Comparison of ENCODE assay signal across 2 cellular contexts in the genomic region with DNA sequence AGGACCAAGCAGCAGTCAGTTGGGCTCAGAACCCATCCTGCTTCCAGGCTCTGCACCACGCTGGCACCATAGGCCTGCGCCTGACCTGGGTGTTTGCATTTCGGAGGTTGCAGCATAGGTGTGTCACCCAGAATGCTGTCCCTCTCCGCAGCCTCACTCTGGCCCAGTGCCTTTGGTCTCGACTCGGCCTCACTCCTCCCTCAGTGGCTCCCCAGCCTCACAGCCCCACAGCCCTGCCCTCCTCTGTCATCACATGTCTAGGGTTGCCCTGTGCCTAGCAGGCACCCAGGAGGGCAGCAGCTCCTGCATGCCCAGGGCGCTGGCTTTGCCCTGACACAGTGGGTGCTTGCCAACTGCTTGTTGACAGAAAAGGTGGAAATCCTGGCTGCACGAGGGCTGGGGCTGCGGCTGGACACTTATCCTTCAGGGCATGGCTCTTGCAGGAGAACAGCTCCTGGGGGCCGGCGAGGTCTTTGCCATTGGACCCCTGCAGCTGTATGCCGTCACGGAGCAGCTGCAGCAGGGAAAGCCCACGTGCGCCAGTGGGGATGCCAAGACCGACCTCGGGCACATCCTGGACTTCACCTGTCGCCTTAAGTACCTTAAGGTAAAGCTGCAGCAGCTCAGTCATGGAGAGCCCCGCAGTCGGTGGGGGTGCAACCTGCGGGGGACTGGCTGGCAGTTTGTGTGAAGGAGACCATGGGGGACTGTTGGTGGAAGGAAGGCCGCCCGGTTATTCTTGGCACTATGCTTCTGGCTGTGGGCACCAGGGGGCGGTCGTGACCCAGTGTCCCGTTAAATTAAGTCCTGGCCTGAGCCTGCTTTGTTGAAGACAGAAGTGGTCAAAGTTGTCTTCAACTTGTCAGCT.
TF ChIP-seq lines count a peak whose summit lies in the region.

No MANE protein-coding gene starts in this region.

TF ChIP-seq in HCT116, 20 proteins besides CTCF, POLR2A, EP300 and RAD21 (continued from another document):
- TF ChIP-seq, protein P1, sequence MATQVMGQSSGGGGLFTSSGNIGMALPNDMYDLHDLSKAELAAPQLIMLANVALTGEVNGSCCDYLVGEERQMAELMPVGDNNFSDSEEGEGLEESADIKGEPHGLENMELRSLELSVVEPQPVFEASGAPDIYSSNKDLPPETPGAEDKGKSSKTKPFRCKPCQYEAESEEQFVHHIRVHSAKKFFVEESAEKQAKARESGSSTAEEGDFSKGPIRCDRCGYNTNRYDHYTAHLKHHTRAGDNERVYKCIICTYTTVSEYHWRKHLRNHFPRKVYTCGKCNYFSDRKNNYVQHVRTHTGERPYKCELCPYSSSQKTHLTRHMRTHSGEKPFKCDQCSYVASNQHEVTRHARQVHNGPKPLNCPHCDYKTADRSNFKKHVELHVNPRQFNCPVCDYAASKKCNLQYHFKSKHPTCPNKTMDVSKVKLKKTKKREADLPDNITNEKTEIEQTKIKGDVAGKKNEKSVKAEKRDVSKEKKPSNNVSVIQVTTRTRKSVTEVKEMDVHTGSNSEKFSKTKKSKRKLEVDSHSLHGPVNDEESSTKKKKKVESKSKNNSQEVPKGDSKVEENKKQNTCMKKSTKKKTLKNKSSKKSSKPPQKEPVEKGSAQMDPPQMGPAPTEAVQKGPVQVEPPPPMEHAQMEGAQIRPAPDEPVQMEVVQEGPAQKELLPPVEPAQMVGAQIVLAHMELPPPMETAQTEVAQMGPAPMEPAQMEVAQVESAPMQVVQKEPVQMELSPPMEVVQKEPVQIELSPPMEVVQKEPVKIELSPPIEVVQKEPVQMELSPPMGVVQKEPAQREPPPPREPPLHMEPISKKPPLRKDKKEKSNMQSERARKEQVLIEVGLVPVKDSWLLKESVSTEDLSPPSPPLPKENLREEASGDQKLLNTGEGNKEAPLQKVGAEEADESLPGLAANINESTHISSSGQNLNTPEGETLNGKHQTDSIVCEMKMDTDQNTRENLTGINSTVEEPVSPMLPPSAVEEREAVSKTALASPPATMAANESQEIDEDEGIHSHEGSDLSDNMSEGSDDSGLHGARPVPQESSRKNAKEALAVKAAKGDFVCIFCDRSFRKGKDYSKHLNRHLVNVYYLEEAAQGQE (IDR thresholded peaks at IDR 0.05; ENCODE audit: low read depth), result no peak
- TF ChIP-seq EZH2phosphoT487 (IDR thresholded peaks at IDR 0.05; ENCODE audit: borderline replicate concordance), result no peak
- TF ChIP-seq ZFX (IDR thresholded peaks at IDR 0.05), result no peak
- TF ChIP-seq EZH2 (IDR thresholded peaks at IDR 0.05), result no peak
- no peak for TF ChIP-seq CEBPB (IDR thresholded peaks at IDR 0.05; ENCODE audit: low read depth)
- TF ChIP-seq EGR1 (IDR thresholded peaks at IDR 0.05; ENCODE audit: low read depth), result no peak
- TF ChIP-seq SIN3A (IDR thresholded peaks at IDR 0.05; ENCODE audit: low read depth), result no peak
- TF ChIP-seq TCF7L2 (IDR thresholded peaks at IDR 0.05; ENCODE audit: borderline replicate concordance, extremely low read depth, insufficient read depth, insufficient read length), result no peak
- TF ChIP-seq, protein P2, sequence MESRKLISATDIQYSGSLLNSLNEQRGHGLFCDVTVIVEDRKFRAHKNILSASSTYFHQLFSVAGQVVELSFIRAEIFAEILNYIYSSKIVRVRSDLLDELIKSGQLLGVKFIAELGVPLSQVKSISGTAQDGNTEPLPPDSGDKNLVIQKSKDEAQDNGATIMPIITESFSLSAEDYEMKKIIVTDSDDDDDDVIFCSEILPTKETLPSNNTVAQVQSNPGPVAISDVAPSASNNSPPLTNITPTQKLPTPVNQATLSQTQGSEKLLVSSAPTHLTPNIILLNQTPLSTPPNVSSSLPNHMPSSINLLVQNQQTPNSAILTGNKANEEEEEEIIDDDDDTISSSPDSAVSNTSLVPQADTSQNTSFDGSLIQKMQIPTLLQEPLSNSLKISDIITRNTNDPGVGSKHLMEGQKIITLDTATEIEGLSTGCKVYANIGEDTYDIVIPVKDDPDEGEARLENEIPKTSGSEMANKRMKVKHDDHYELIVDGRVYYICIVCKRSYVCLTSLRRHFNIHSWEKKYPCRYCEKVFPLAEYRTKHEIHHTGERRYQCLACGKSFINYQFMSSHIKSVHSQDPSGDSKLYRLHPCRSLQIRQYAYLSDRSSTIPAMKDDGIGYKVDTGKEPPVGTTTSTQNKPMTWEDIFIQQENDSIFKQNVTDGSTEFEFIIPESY (IDR thresholded peaks at IDR 0.05; ENCODE audit: extremely low read depth, insufficient replicate concordance, low read length), result no peak
- no peak for TF ChIP-seq POLR2AphosphoS5 (IDR thresholded peaks at IDR 0.05; ENCODE audit: low read depth, low read length)
- TF ChIP-seq, protein P3, sequence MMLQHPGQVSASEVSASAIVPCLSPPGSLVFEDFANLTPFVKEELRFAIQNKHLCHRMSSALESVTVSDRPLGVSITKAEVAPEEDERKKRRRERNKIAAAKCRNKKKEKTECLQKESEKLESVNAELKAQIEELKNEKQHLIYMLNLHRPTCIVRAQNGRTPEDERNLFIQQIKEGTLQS (IDR thresholded peaks at IDR 0.05), result no peak
- no peak for TF ChIP-seq JUND (IDR thresholded peaks at IDR 0.05)
- TF ChIP-seq, protein P4, sequence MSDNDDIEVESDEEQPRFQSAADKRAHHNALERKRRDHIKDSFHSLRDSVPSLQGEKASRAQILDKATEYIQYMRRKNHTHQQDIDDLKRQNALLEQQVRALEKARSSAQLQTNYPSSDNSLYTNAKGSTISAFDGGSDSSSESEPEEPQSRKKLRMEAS (IDR thresholded peaks at IDR 0.05), result no peak
- TF ChIP-seq YY1 (IDR thresholded peaks at IDR 0.05; ENCODE audit: extremely low read depth, insufficient replicate concordance, low read depth, low read length), result no peak

TF ChIP-seq in WTC11, 78 proteins besides CTCF, POLR2A, EP300 and RAD21 (continued from another document):
- TF ChIP-seq, protein P3 (CRISPR knock-in tag; conservative IDR thresholded peaks at IDR 0.05), result no peak
- TF ChIP-seq ESRRA (CRISPR knock-in tag; IDR thresholded peaks at IDR 0.05; ENCODE audit: borderline replicate concordance) (no peak), ARID4B (CRISPR knock-in tag; IDR thresholded peaks at IDR 0.05; ENCODE audit: borderline replicate concordance) (no peak), SP1 (CRISPR knock-in tag; conservative IDR thresholded peaks at IDR 0.05) (no peak), CBFB (CRISPR knock-in tag; IDR thresholded peaks at IDR 0.05; ENCODE audit: low read depth) (no peak), HMGXB4 (CRISPR knock-in tag; IDR thresholded peaks at IDR 0.05) (no peak), TEAD1 (CRISPR knock-in tag; IDR thresholded peaks at IDR 0.05) (no peak), SOX15 (CRISPR knock-in tag; IDR thresholded peaks at IDR 0.05) (no peak)
- TF ChIP-seq, protein P5, sequence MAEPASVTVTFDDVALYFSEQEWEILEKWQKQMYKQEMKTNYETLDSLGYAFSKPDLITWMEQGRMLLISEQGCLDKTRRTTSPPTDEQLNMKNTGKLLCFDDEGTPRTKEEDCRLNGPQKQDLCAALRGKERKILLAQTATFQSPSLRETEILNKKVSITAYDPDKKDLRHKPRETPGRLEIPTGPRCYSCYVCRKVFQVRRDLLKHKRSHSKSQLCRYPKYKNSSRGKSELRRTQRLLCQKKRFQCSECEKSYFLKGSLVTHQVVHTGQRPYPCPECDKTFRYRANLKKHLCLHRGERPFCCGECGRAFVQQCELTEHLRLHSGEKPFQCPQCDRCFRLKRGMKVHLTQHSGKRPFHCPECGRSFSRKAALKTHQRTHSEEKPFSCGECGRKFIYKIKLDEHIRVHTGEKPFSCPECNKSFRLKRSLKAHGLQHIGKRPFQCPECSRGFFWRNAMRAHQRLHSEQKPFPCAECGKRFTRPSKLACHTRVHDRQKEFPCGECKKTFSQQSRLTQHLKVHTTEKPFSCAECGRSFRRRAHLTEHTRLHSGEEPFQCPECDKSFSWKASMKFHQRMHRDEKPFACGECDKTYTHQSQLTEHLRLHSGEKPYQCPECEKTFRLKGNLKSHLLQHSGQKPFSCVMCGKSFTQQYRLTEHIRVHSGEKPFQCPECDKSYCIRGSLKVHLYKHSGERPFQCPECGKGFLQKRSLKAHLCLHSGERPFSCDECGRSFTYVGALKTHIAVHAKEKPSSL (CRISPR knock-in tag; conservative IDR thresholded peaks at IDR 0.05), result no peak
TF ChIP-seq in WTC11: peak in this region for 0.
